In genomic region chr3:152471814-152472605, GRCh38 we compare ENCODE assay signal across 8 cellular contexts.
DNase-seq lines count a peak whose midpoint lies in the region; ATAC-seq and TF ChIP-seq lines count a peak whose summit lies in the region.

No MANE protein-coding gene starts in this region.

- H3K27ac ChIP-seq in adrenal gland (no peak overlapping the region), right cardiac atrium (ENCODE audit: low read length) (no peak overlapping the region)

- no peaks in the 10 kb centered on the region for H3K9me3 ChIP-seq in adrenal gland (replicated peaks in 1 of 3)
- peaks cover 2% of the 10 kb centered on the region for H3K9me3 ChIP-seq in right cardiac atrium (ENCODE audit: control insufficient read depth, low read length)

- no peak for TF ChIP-seq POLR2A in adrenal gland (IDR thresholded peaks at IDR 0.05)

- H3K4me1 ChIP-seq in adrenal gland (replicated peaks in 1 of 2) (peaks cover 0 to 7% of the 10 kb centered on the region in 2 donors), right cardiac atrium (ENCODE audit: control insufficient read depth, insufficient read depth, low read length) (no peaks in the 10 kb centered on the region)

- peak overlapping the region in 1 of 4 donors; percentile 23 for H3K4me3 ChIP-seq in adrenal gland
- H3K4me3 ChIP-seq in right cardiac atrium (ENCODE audit: low read length), result peak overlapping the region; percentile 44
- H3K4me3 ChIP-seq in skeletal muscle cell (ENCODE audit: low read depth, low read length), result no peak overlapping the region

- intact Hi-C loops in adrenal gland (cut with DNase I), result no loop called here
- intact Hi-C loops in right cardiac atrium (cut with DNase I), result loop anchor here in 3 of 4 donors (5.0 to 10.0 kb wide), 3 partner anchors 50 to 103 kb away; no protein-coding TSS in a partner anchor

- peak; percentile 56 to 82 (median 72) for TF ChIP-seq CTCF in adrenal gland (IDR thresholded peaks at IDR 0.05)

- H3K36me3 ChIP-seq in adrenal gland (replicated peaks in 1 of 2), result no peaks in the 10 kb centered on the region

- H3K27me3 ChIP-seq in adrenal gland, result no peaks in the 10 kb centered on the region
- H3K27me3 ChIP-seq in right cardiac atrium (ENCODE audit: control insufficient read depth, insufficient read depth), result no peaks in the 10 kb centered on the region

- DNase-seq in Daoy (ENCODE audit: low read depth), result peak; percentile 65
- peak; percentile 80 to 84 for DNase-seq in Kasumi-1 (lab: John Stamatoyannopoulos, UW)
- DNase-seq in T-helper 1 cell, result peak; percentile 23 to 66 (median 52)
- DNase-seq in adrenal gland, result peak; percentile 64 to 88 (median 70)
- peak; percentile 42 to 77 (median 43) for DNase-seq in right cardiac atrium
- DNase-seq in skeletal muscle cell (ENCODE audit: low read depth), result peak; percentile 10

- ATAC-seq in GM21619 (IDR thresholded peaks at IDR 0.05; ENCODE audit: unreplicated experiment) (peak; percentile 73), right cardiac atrium (peak; percentile 73 to 82), HG02852 (IDR thresholded peaks at IDR 0.05; ENCODE audit: unreplicated experiment) (no peak)

- WGBS in adrenal gland, 4 donors, result 22 to 30% (median 26%) methylated on average over 15 of the region's 15 CpGs
- 25% methylated on average over 15 of the region's 15 CpGs for WGBS in right cardiac atrium

Comparison
In these comparisons a context has a peak if more than half of its experiments do, and no peak if none do; other contexts are left out.
1. DNase-seq: peak in every context shown above with its lines; median percentile 82 in Kasumi-1; 70 in adrenal gland; 65 in Daoy; 52 in T-helper 1 cell; 43 in right cardiac atrium; 10 in skeletal muscle cell.
2. intact Hi-C loops: an anchor here in right cardiac atrium (5.0 to 10.0 kb wide); none called in adrenal gland.